ENCODE assay signal across 10 cellular contexts in genomic region chr3:179236676-179237301, GRCh38. TPM values are rescaled to one million over a fixed set of nuclear protein-coding genes. Genes with fewer than 3 reads are reported as not detected.
DNase-seq lines count a peak whose midpoint lies in the region; ATAC-seq and TF ChIP-seq lines count a peak whose summit lies in the region.
"Had no signal": no experiment of that assay in that cellular context is flagged by ENCODE, and none has a peak within 500 bp of the region (broad histone marks: within the 10 kb centered on the region; RNA-seq: fewer than 3 reads in every experiment).

No MANE protein-coding gene starts in this region.

- H3K4me1 Mint-ChIP-seq in activated CD4-positive, alpha-beta T cell treated with anti-CD3 and anti-CD28 coated beads for 36 hours = peaks cover 6% of the 10 kb centered on the region
- H3K4me1 Mint-ChIP-seq in activated CD4-positive, alpha-beta T cell treated with anti-CD3 and anti-CD28 coated beads, Interleukin-2, amount 10 ng/mL, durations not matched to agents 24 days and 14 days = peaks cover 4% of the 10 kb centered on the region
- peaks cover 14% of the 10 kb centered on the region for H3K4me1 Mint-ChIP-seq in progenitor cell of endocrine pancreas (ENCODE audit: low read depth)

- H3K36me3 Mint-ChIP-seq in activated CD4-positive, alpha-beta T cell treated with anti-CD3 and anti-CD28 coated beads for 36 hours (ENCODE audit: low read depth) = peaks cover 12% of the 10 kb centered on the region
- H3K36me3 Mint-ChIP-seq in activated CD4-positive, alpha-beta T cell treated with anti-CD3 and anti-CD28 coated beads, Interleukin-2, amount 10 ng/mL, durations not matched to agents 24 days and 14 days (ENCODE audit: low read depth) = peaks cover 20% of the 10 kb centered on the region
- H3K36me3 Mint-ChIP-seq in progenitor cell of endocrine pancreas (ENCODE audit: insufficient read depth) = peaks cover 13% of the 10 kb centered on the region

- H3K27me3 Mint-ChIP-seq in activated CD4-positive, alpha-beta T cell treated with anti-CD3 and anti-CD28 coated beads for 36 hours = no peaks in the 10 kb centered on the region
- no peaks in the 10 kb centered on the region for H3K27me3 Mint-ChIP-seq in activated CD4-positive, alpha-beta T cell treated with anti-CD3 and anti-CD28 coated beads, Interleukin-2, amount 10 ng/mL, durations not matched to agents 24 days and 14 days
- no peaks in the 10 kb centered on the region for H3K27me3 Mint-ChIP-seq in progenitor cell of endocrine pancreas
- H3K27me3 Mint-ChIP-seq: IgD-negative memory B cell had no signal

- intact Hi-C loops in activated CD4-positive, alpha-beta T cell treated with anti-CD3 and anti-CD28 coated beads for 36 hours (cut with DNase I, micrococcal nuclease) = no loop called here
- intact Hi-C loops in activated CD4-positive, alpha-beta T cell treated with anti-CD3 and anti-CD28 coated beads, Interleukin-2, amount 10 ng/mL, durations not matched to agents 24 days and 14 days (cut with micrococcal nuclease) = no loop called here

- in situ Hi-C loops in KBM-7 (cut with MboI; ENCODE audit: low pct_unique_long_range_greater_than_20kb, low sequenced_read_pairs) = no loop called here

- POLR2A ChIA-PET in activated CD4-positive, alpha-beta T cell treated with anti-CD3 and anti-CD28 coated beads for 36 hours (lab: Charles Lee) = no interaction called here

- no peak overlapping the region for H3K27ac Mint-ChIP-seq in activated CD4-positive, alpha-beta T cell treated with anti-CD3 and anti-CD28 coated beads for 36 hours
- no peak overlapping the region for H3K27ac Mint-ChIP-seq in activated CD4-positive, alpha-beta T cell treated with anti-CD3 and anti-CD28 coated beads, Interleukin-2, amount 10 ng/mL, durations not matched to agents 24 days and 14 days
- H3K27ac Mint-ChIP-seq in progenitor cell of endocrine pancreas = peak overlapping the region; percentile 2

- CTCF ChIA-PET in activated CD4-positive, alpha-beta T cell treated with anti-CD3 and anti-CD28 coated beads for 36 hours (lab: Charles Lee) = no interaction called here

- peak; percentile 71 for ATAC-seq in activated CD4-positive, alpha-beta T cell treated with anti-CD3 and anti-CD28 coated beads for 36 hours
- peak; percentile 80 for ATAC-seq in HG02759 (IDR thresholded peaks at IDR 0.05; ENCODE audit: unreplicated experiment)

- no peak for TF ChIP-seq CTCF in progenitor cell of endocrine pancreas (IDR thresholded peaks at IDR 0.05; ENCODE audit: unreplicated experiment)

- H3K9me3 Mint-ChIP-seq in activated CD4-positive, alpha-beta T cell treated with anti-CD3 and anti-CD28 coated beads for 36 hours (ENCODE audit: low read depth) = no peaks in the 10 kb centered on the region
- no peaks in the 10 kb centered on the region for H3K9me3 Mint-ChIP-seq in activated CD4-positive, alpha-beta T cell treated with anti-CD3 and anti-CD28 coated beads, Interleukin-2, amount 10 ng/mL, durations not matched to agents 24 days and 14 days
- H3K9me3 Mint-ChIP-seq in progenitor cell of endocrine pancreas (ENCODE audit: low read depth) = no peaks in the 10 kb centered on the region
- H3K9me3 Mint-ChIP-seq: IgD-negative memory B cell had no signal

- no peak for DNase-seq in activated CD4-positive, alpha-beta T cell treated with anti-CD3 and anti-CD28 coated beads for 36 hours
- no peak for DNase-seq in activated CD4-positive, alpha-beta T cell treated with anti-CD3 and anti-CD28 coated beads, Interleukin-2, amount 10 ng/mL, durations not matched to agents 24 days and 14 days
- DNase-seq in KBM-7 (peak; percentile 26), progenitor cell of endocrine pancreas (ENCODE audit: low spot score, unreplicated experiment) (no peak), Ammon's horn (ENCODE audit: low spot score) (no peak), AG08395 (ENCODE audit: low spot score) (no peak), HT-29 (ENCODE audit: low spot score) (no peak)
- DNase-seq: occipital lobe had no signal

- H3K4me3 Mint-ChIP-seq in activated CD4-positive, alpha-beta T cell treated with anti-CD3 and anti-CD28 coated beads for 36 hours = no peak overlapping the region
- no peak overlapping the region for H3K4me3 Mint-ChIP-seq in activated CD4-positive, alpha-beta T cell treated with anti-CD3 and anti-CD28 coated beads, Interleukin-2, amount 10 ng/mL, durations not matched to agents 24 days and 14 days
- H3K4me3 Mint-ChIP-seq in progenitor cell of endocrine pancreas (ENCODE audit: low read depth) = no peak overlapping the region
- H3K4me3 Mint-ChIP-seq: IgD-negative memory B cell had no signal

RNA-seq across cellular contexts. Expression of gene KCNMB3, which starts 14.1 kb away (rescaled TPM):
- total RNA-seq in activated CD4-positive, alpha-beta T cell treated with anti-CD3 and anti-CD28 coated beads for 36 hours = under 1 TPM; 0.23 to 0.33 TPM
- 0.19 and 0.70 TPM in 2 replicates for total RNA-seq in activated CD4-positive, alpha-beta T cell treated with anti-CD3 and anti-CD28 coated beads, Interleukin-2, amount 10 ng/mL, durations not matched to agents 24 days and 14 days
- total RNA-seq in progenitor cell of endocrine pancreas = 3.4 and 4.4 TPM in 2 replicates
- total RNA-seq in HT-29 (2014; rRNA removed; shearing (Covaris generic)) = 1.7 and 1.9 TPM in 2 replicates
